9 cellular contexts compared by ENCODE assay signal in the genomic region with DNA sequence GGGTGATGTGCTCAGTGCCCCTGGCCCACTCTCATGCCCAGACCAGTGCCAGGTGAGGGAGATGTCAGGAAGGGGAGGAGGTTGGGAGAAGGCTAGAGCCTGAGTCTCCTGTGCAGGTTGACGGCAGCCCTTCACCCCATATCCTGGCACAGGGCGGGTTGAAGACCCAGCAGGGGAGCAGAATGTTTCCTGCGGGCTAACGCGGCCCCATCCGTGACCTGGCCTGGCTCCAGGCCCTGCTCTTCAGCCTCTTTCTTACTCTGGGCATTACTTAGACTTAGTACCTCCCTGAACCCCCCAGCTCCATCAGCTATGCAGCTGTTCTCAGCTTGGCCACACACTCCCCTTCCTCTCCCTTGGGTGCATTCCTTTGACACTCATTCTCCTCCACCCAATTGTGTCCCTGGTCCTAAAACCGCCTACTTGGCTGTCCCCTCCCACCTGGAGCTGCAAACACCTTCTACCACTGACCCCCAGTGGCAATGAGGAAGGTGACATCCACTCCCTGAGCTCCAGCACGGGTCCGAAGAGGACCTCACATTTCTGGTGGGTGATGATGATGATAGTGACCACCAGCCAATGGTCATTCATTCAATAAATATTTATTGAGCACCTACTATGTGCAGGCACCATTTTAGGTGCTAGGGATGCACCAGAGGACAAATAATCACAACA.
A peak's percentile ranks its signal among the peaks of the same experiment; 100 is the strongest.
DNase-seq lines count a peak whose midpoint lies in the region; ATAC-seq and TF ChIP-seq lines count a peak whose summit lies in the region.
"Had no signal": no experiment of that assay in that cellular context is flagged by ENCODE, and none has a peak within 500 bp of the region (broad histone marks: within the 10 kb centered on the region; RNA-seq: fewer than 3 reads in every experiment).

No MANE protein-coding gene starts in this region.

- no peaks in the 10 kb centered on the region for H4K20me1 ChIP-seq in OCI-LY7 (ENCODE audit: insufficient read depth, low read length)

- H2AFZ ChIP-seq in OCI-LY7 (ENCODE audit: low read length) = no peak overlapping the region

- 27 to 40% (median 37%) methylated on average over 9 of the region's 9 CpGs for WGBS in heart left ventricle, 4 donors

- H3K9me3 ChIP-seq in OCI-LY7 (ENCODE audit: low read length) (no peaks in the 10 kb centered on the region), heart left ventricle (peaks cover 0 to 6% (median 0%) of the 10 kb centered on the region in 12 donors)

- no peak for TF ChIP-seq POLR2A in heart left ventricle (IDR thresholded peaks at IDR 0.05)

- intact Hi-C loops in OCI-LY7 (cut with micrococcal nuclease; ENCODE audit: unreplicated experiment) (no loop called here), heart left ventricle (cut with DNase I) (no loop called here)

- no peak overlapping the region for H3K27ac ChIP-seq in OCI-LY7 (ENCODE audit: low read depth, low read length, poor library complexity, severe bottlenecking)
- H3K27ac ChIP-seq in heart left ventricle = no peak overlapping the region
- H3K27ac ChIP-seq: psoas muscle had no signal

- peak; percentile 45 for DNase-seq in COR-L47 (lab: John Stamatoyannopoulos, UW)
- DNase-seq in HT-29 (ENCODE audit: low spot score) = peak; percentile 13
- no peak for DNase-seq in OCI-LY7 (ENCODE audit: low spot score)
- DNase-seq in iPS-NIHi7 (ENCODE audit: extremely low spot score) = peak; percentile 82
- DNase-seq in LoVo (ENCODE audit: low spot score) = no peak
- no peak for DNase-seq in foreskin melanocyte
- DNase-seq in heart left ventricle = no peak
- DNase-seq: psoas muscle had no signal

- H3K9me2 ChIP-seq in OCI-LY7 (ENCODE audit: insufficient read depth, low read length) = no peaks in the 10 kb centered on the region

- peaks cover 0 to 25% (median 0%) of the 10 kb centered on the region in 9 donors for H3K27me3 ChIP-seq in heart left ventricle

- H3K79me2 ChIP-seq in OCI-LY7 (ENCODE audit: insufficient read depth, low read depth, low read length) = no peaks in the 10 kb centered on the region

- TF ChIP-seq CTCF in OCI-LY7 (conservative IDR thresholded peaks at IDR 0.05; ENCODE audit: low read length) (peak; percentile 44), heart left ventricle (IDR thresholded peaks at IDR 0.05) (no peak)

- ATAC-seq in HG02763 (IDR thresholded peaks at IDR 0.05; ENCODE audit: unreplicated experiment) (no peak), heart left ventricle (no peak)

- H3K4me1 ChIP-seq in OCI-LY7 (ENCODE audit: insufficient read depth, low read length, poor library complexity, severe bottlenecking) (no peaks in the 10 kb centered on the region), heart left ventricle (peaks cover 0 to 7% (median 0%) of the 10 kb centered on the region in 12 donors)
- H3K4me1 ChIP-seq: psoas muscle had no signal

- POLR2A ChIA-PET in OCI-LY7 (lab: Charles Lee) = no interaction called here

- BruUV-seq in OCI-LY7 (replicated peaks; lab: Mats Ljungman, UMichigan) = no TSS peak

- no peak overlapping the region for H3K4me3 ChIP-seq in OCI-LY7 (ENCODE audit: low read depth, low read length, poor library complexity, severe bottlenecking)
- H3K4me3 ChIP-seq in heart left ventricle = no peak overlapping the region
- H3K4me3 ChIP-seq: psoas muscle had no signal

- H3K36me3 ChIP-seq in OCI-LY7 (ENCODE audit: insufficient read depth, low read length) (no peaks in the 10 kb centered on the region), heart left ventricle (no peaks in the 10 kb centered on the region)

- CTCF ChIA-PET in OCI-LY7 (lab: Charles Lee; ENCODE audit: unreplicated experiment) = no interaction called here

- no peak overlapping the region for H3K4me2 ChIP-seq in OCI-LY7 (ENCODE audit: low read length)

Comparison
In these comparisons a context has a peak if more than half of its experiments do, and no peak if none do; other contexts are left out.
1. DNase-seq: peak in COR-L47 (single experiment), HT-29 (single experiment) and iPS-NIHi7 (single experiment); none in OCI-LY7 (single experiment), LoVo (single experiment), foreskin melanocyte (single experiment) and heart left ventricle (0 of 5).